ENCODE assay signal across 2 cellular contexts in genomic region chr3:129119365-129120100, GRCh38.
TF ChIP-seq lines count a peak whose summit lies in the region.

No MANE protein-coding gene starts in this region.

TF ChIP-seq in A549, 52 proteins besides CTCF, POLR2A, EP300 and RAD21:
- TF ChIP-seq ZNF302 (CRISPR knock-in tag; IDR thresholded peaks at IDR 0.05) = no peak
- TF ChIP-seq SREBF2 (IDR thresholded peaks at IDR 0.05) = no peak
- no peak for TF ChIP-seq HDAC2 (IDR thresholded peaks at IDR 0.05)
- TF ChIP-seq MYC (IDR thresholded peaks at IDR 0.05; ENCODE audit: borderline replicate concordance, low read length) = no peak
- no peak for TF ChIP-seq KDM5A (IDR thresholded peaks at IDR 0.05)
- no peak for TF ChIP-seq TFCP2L1 (CRISPR knock-in tag; IDR thresholded peaks at IDR 0.05)
- TF ChIP-seq PHF8 (IDR thresholded peaks at IDR 0.05; ENCODE audit: borderline replicate concordance, low read depth) = no peak
- no peak for TF ChIP-seq NR3C1 (IDR thresholded peaks at IDR 0.05)
- TF ChIP-seq RCOR1 (IDR thresholded peaks at IDR 0.05; ENCODE audit: low read depth, low read length) = no peak
- TF ChIP-seq, protein P1, sequence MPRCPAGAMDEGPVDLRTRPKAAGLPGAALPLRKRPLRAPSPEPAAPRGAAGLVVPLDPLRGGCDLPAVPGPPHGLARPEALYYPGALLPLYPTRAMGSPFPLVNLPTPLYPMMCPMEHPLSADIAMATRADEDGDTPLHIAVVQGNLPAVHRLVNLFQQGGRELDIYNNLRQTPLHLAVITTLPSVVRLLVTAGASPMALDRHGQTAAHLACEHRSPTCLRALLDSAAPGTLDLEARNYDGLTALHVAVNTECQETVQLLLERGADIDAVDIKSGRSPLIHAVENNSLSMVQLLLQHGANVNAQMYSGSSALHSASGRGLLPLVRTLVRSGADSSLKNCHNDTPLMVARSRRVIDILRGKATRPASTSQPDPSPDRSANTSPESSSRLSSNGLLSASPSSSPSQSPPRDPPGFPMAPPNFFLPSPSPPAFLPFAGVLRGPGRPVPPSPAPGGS (IDR thresholded peaks at IDR 0.05) = no peak
- TF ChIP-seq FOSL2 (IDR thresholded peaks at IDR 0.05) = no peak
- no peak for TF ChIP-seq FOSL2 (CRISPR knock-in tag; IDR thresholded peaks at IDR 0.05)
- TF ChIP-seq, protein P2, sequence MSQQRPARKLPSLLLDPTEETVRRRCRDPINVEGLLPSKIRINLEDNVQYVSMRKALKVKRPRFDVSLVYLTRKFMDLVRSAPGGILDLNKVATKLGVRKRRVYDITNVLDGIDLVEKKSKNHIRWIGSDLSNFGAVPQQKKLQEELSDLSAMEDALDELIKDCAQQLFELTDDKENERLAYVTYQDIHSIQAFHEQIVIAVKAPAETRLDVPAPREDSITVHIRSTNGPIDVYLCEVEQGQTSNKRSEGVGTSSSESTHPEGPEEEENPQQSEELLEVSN (IDR thresholded peaks at IDR 0.05; ENCODE audit: borderline replicate concordance, low read depth) = no peak
- TF ChIP-seq MAZ (IDR thresholded peaks at IDR 0.05; ENCODE audit: borderline replicate concordance, low read depth, low read length) = no peak
- TF ChIP-seq HES2 (IDR thresholded peaks at IDR 0.05) = no peak
- TF ChIP-seq NFE2L2 (conservative IDR thresholded peaks at IDR 0.05; ENCODE audit: low read length) = no peak
- TF ChIP-seq ESRRA (IDR thresholded peaks at IDR 0.05; ENCODE audit: borderline replicate concordance, low read length) = no peak
- TF ChIP-seq, protein P3, sequence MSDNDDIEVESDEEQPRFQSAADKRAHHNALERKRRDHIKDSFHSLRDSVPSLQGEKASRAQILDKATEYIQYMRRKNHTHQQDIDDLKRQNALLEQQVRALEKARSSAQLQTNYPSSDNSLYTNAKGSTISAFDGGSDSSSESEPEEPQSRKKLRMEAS (IDR thresholded peaks at IDR 0.05) = no peak
- TF ChIP-seq HEYL (CRISPR knock-in tag; IDR thresholded peaks at IDR 0.05) = no peak
- no peak for TF ChIP-seq RARB (CRISPR knock-in tag; IDR thresholded peaks at IDR 0.05)
TF ChIP-seq in A549: peak in this region for 0.

TF ChIP-seq in GM12878, 131 proteins besides CTCF, POLR2A, EP300 and RAD21:
- peak; percentile 55; the same call in 1 of the 2 replicates for TF ChIP-seq SIN3A (IDR thresholded peaks at IDR 0.05; ENCODE audit: low read depth, low read length)
- TF ChIP-seq, protein P4, sequence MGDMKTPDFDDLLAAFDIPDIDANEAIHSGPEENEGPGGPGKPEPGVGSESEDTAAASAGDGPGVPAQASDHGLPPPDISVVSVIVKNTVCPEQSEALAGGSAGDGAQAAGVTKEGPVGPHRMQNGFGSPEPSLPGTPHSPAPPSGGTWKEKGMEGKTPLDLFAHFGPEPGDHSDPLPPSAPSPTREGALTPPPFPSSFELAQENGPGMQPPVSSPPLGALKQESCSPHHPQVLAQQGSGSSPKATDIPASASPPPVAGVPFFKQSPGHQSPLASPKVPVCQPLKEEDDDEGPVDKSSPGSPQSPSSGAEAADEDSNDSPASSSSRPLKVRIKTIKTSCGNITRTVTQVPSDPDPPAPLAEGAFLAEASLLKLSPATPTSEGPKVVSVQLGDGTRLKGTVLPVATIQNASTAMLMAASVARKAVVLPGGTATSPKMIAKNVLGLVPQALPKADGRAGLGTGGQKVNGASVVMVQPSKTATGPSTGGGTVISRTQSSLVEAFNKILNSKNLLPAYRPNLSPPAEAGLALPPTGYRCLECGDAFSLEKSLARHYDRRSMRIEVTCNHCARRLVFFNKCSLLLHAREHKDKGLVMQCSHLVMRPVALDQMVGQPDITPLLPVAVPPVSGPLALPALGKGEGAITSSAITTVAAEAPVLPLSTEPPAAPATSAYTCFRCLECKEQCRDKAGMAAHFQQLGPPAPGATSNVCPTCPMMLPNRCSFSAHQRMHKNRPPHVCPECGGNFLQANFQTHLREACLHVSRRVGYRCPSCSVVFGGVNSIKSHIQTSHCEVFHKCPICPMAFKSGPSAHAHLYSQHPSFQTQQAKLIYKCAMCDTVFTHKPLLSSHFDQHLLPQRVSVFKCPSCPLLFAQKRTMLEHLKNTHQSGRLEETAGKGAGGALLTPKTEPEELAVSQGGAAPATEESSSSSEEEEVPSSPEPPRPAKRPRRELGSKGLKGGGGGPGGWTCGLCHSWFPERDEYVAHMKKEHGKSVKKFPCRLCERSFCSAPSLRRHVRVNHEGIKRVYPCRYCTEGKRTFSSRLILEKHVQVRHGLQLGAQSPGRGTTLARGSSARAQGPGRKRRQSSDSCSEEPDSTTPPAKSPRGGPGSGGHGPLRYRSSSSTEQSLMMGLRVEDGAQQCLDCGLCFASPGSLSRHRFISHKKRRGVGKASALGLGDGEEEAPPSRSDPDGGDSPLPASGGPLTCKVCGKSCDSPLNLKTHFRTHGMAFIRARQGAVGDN (IDR thresholded peaks at IDR 0.05) = no peak
